Comparison of ENCODE assay signal across 18 cellular contexts in genomic region chr17:41116292-41116691, GRCh38. TPM values are rescaled to one million over a fixed set of nuclear protein-coding genes. Genes with fewer than 3 reads are reported as not detected.
DNase-seq lines count a peak whose midpoint lies in the region; ATAC-seq and TF ChIP-seq lines count a peak whose summit lies in the region.
"Had no signal": no experiment of that assay in that cellular context is flagged by ENCODE, and none has a peak within 500 bp of the region (broad histone marks: within the 10 kb centered on the region; RNA-seq: fewer than 3 reads in every experiment).

No MANE protein-coding gene starts in this region.

- H3K27ac Mint-ChIP-seq in HFFc6: peak overlapping the region; percentile 67; the same call in 1 of the 2 replicates
- peak overlapping the region; percentile 19 for H3K27ac Mint-ChIP-seq in T-helper 17 cell
- H3K27ac Mint-ChIP-seq in stimulated activated memory B cell treated with anti-CD40 and anti-IgM and Interleukin-4, amounts not matched to agents 10 μg/mL and 1 μg/mL and 100 μg/mL, for 72 hours: no peak overlapping the region
- H3K27ac Mint-ChIP-seq: T-helper 2 cell treated with Interferon-gamma antibody and Interleukin-4, amounts not matched to agents 5 μg/mL and 100 μg/mL, for 36 hours had no signal

- H3K9me3 ChIP-seq in T-helper 17 cell (ENCODE audit: control insufficient read depth, low read length, poor library complexity, severe bottlenecking) (peaks cover 2% of the 10 kb centered on the region), colonic mucosa (no peaks in the 10 kb centered on the region)

- no peak overlapping the region; the same call in 1 of the 2 replicates for H3K4me3 Mint-ChIP-seq in HFFc6
- H3K4me3 Mint-ChIP-seq in T-helper 17 cell: no peak overlapping the region
- H3K4me3 Mint-ChIP-seq in stimulated activated memory B cell treated with anti-CD40 and anti-IgM and Interleukin-4, amounts not matched to agents 10 μg/mL and 1 μg/mL and 100 μg/mL, for 72 hours: no peak overlapping the region
- H3K4me3 Mint-ChIP-seq: T-helper 2 cell treated with Interferon-gamma antibody and Interleukin-4, amounts not matched to agents 5 μg/mL and 100 μg/mL, for 36 hours had no signal

- no peaks in the 10 kb centered on the region for H3K36me3 ChIP-seq in colonic mucosa

- no peak overlapping the region for H3K27ac ChIP-seq in coronary artery
- H3K27ac ChIP-seq in colonic mucosa: no peak overlapping the region

- TF ChIP-seq CTCF in HFFc6 (IDR thresholded peaks at IDR 0.05) (no peak), coronary artery (IDR thresholded peaks at IDR 0.05) (no peak), colonic mucosa (IDR thresholded peaks at IDR 0.05) (no peak)

- H3K4me1 ChIP-seq in colonic mucosa: no peaks in the 10 kb centered on the region

- H3K36me3 Mint-ChIP-seq in HFFc6 (ENCODE audit: low read depth) (peaks cover 21% of the 10 kb centered on the region), T-helper 17 cell (ENCODE audit: low read depth) (peaks cover 6% of the 10 kb centered on the region)
- peaks cover 8% of the 10 kb centered on the region for H3K36me3 Mint-ChIP-seq in stimulated activated memory B cell treated with anti-CD40 and anti-IgM and Interleukin-4, amounts not matched to agents 10 μg/mL and 1 μg/mL and 100 μg/mL, for 72 hours

- ATAC-seq in T-helper 17 cell: peak; percentile 73
- peak; percentile 70 for ATAC-seq in stimulated activated memory B cell treated with anti-CD40 and anti-IgM and Interleukin-4, amounts not matched to agents 10 μg/mL and 1 μg/mL and 100 μg/mL, for 72 hours
- ATAC-seq in HG03097 (IDR thresholded peaks at IDR 0.05; ENCODE audit: low FRiP score, unreplicated experiment): no peak
- ATAC-seq: Panc1 had no signal

- H3K4me1 Mint-ChIP-seq in HFFc6 (ENCODE audit: low read depth) (peaks cover 65% of the 10 kb centered on the region), T-helper 17 cell (peaks cover 11% of the 10 kb centered on the region)
- peaks cover 29% of the 10 kb centered on the region for H3K4me1 Mint-ChIP-seq in stimulated activated memory B cell treated with anti-CD40 and anti-IgM and Interleukin-4, amounts not matched to agents 10 μg/mL and 1 μg/mL and 100 μg/mL, for 72 hours

- peaks cover 14% of the 10 kb centered on the region for H3K9me3 Mint-ChIP-seq in HFFc6
- peaks cover 1% of the 10 kb centered on the region for H3K9me3 Mint-ChIP-seq in stimulated activated memory B cell treated with anti-CD40 and anti-IgM and Interleukin-4, amounts not matched to agents 10 μg/mL and 1 μg/mL and 100 μg/mL, for 72 hours

- H3K9ac ChIP-seq in colonic mucosa (ENCODE audit: low read depth in 2 of 2, low read length in 2 of 2): no peak overlapping the region

- DNase-seq in HFFc6 (peak; percentile 68), NCI-H526 (lab: John Stamatoyannopoulos, UW) (peak; percentile 10 to 23), T-helper 17 cell (no peak), coronary artery (ENCODE audit: low spot score) (no peak), colonic mucosa (no peak), HUDEP-2 (lab: John Stamatoyannopoulos, UW; ENCODE audit: unreplicated experiment in 76 of 76) (no peak)
- DNase-seq: COR-L47, GOT3, Kasumi-1, NCI-H1436 treated with DMSO at 0.1 percent for 48 hours, NCI-H2081 treated with DMSO at 0.1 percent for 48 hours, NCI-H2227 treated with DMSO at 0.1 percent for 48 hours, NCI-H69, SHP77 treated with DMSO at 0.1 percent for 48 hours had no signal

- intact Hi-C loops in colonic mucosa (cut with DNase I): no loop called here

- H3K27me3 ChIP-seq in colonic mucosa: no peaks in the 10 kb centered on the region

- H3K27me3 Mint-ChIP-seq in HFFc6 (ENCODE audit: insufficient read depth) (no peaks in the 10 kb centered on the region), T-helper 17 cell (peaks cover 20% of the 10 kb centered on the region)
- peaks cover 14% of the 10 kb centered on the region for H3K27me3 Mint-ChIP-seq in stimulated activated memory B cell treated with anti-CD40 and anti-IgM and Interleukin-4, amounts not matched to agents 10 μg/mL and 1 μg/mL and 100 μg/mL, for 72 hours

- H3K4me3 ChIP-seq in coronary artery: no peak overlapping the region
- H3K4me3 ChIP-seq in colonic mucosa: no peak overlapping the region

RNA-seq across cellular contexts. Expression of gene KRTAP4-11, which starts 1.9 kb away (rescaled TPM):
- not detected for total RNA-seq in HFFc6 (2021; fragmentation: NEBNext Ultra II Directional; extraction: Animal tissue kit (Norgen Biotek cat#: 25700))
- total RNA-seq in T-helper 17 cell (not detected), colonic mucosa (not detected)

RNA-seq across cellular contexts. Expression of gene KRTAP4-12, which starts 7.7 kb away (rescaled TPM):
- 1 to 10 TPM; 6.1 to 8.4 (median 6.7) TPM for total RNA-seq in HFFc6 (2021; fragmentation: NEBNext Ultra II Directional; extraction: Animal tissue kit (Norgen Biotek cat#: 25700))
- total RNA-seq in T-helper 17 cell: not detected
- not detected for total RNA-seq in colonic mucosa

RNA-seq across cellular contexts. Expression of gene KRTAP4-9, which starts 11.1 kb away (rescaled TPM):
- under 1 TPM in 2 of 6 experiments, not detected in 4; 0.85 to 0.90 TPM for total RNA-seq in HFFc6 (2021; fragmentation: NEBNext Ultra II Directional; extraction: Animal tissue kit (Norgen Biotek cat#: 25700))
- total RNA-seq in T-helper 17 cell (not detected), colonic mucosa (not detected)

RNA-seq across cellular contexts. Expression of gene KRTAP4-16, which starts 14.3 kb away (rescaled TPM):
- total RNA-seq in HFFc6 (2021; fragmentation: NEBNext Ultra II Directional; extraction: Animal tissue kit (Norgen Biotek cat#: 25700)): not detected
- total RNA-seq in T-helper 17 cell (not detected), colonic mucosa (not detected)

RNA-seq across cellular contexts. Expression of gene KRTAP4-8, which starts 18.4 kb away (rescaled TPM):
- not detected for total RNA-seq in HFFc6 (2021; fragmentation: NEBNext Ultra II Directional; extraction: Animal tissue kit (Norgen Biotek cat#: 25700))
- not detected for total RNA-seq in T-helper 17 cell
- not detected for total RNA-seq in colonic mucosa

Comparison
In these comparisons a context has a peak if more than half of its experiments do, and no peak if none do; other contexts are left out.
1. DNase-seq: peak in HFFc6 (single experiment) and NCI-H526 (2 of 2); none in T-helper 17 cell (0 of 3), coronary artery (single experiment), colonic mucosa (single experiment) and HUDEP-2 (0 of 76).
2. RNA of gene KRTAP4-12, which starts 7.7 kb away (total RNA-seq): 6.1 to 8.4 TPM in HFFc6; not detected in T-helper 17 cell and not detected in colonic mucosa; every median in the first group is over 4 times any median in the second.